ENCODE assay signal across 17 cellular contexts in genomic region chr15:69857686-69858391, GRCh38.
DNase-seq lines count a peak whose midpoint lies in the region; ATAC-seq and TF ChIP-seq lines count a peak whose summit lies in the region.
"Had no signal": no experiment of that assay in that cellular context is flagged by ENCODE, and none has a peak within 500 bp of the region (broad histone marks: within the 10 kb centered on the region; RNA-seq: fewer than 3 reads in every experiment).

No MANE protein-coding gene starts in this region.

- H2AFZ ChIP-seq in PC-3 (ENCODE audit: low read length) = no peak overlapping the region

- H3K27me3 ChIP-seq in BLaER1 = peaks cover 99% of the 10 kb centered on the region
- H3K27me3 ChIP-seq in CD4-positive, alpha-beta memory T cell (ENCODE audit: insufficient read depth, low read length) = no peaks in the 10 kb centered on the region
- H3K27me3 ChIP-seq in PC-3 (ENCODE audit: low read length) = no peaks in the 10 kb centered on the region
- H3K27me3 ChIP-seq: right lobe of liver had no signal

- peak overlapping the region in 1 of 7 donors; percentile 1 for H3K27ac Mint-ChIP-seq in CD4-positive, alpha-beta memory T cell
- H3K27ac Mint-ChIP-seq in activated CD8-positive, alpha-beta T cell treated with anti-CD3 and anti-CD28 coated beads for 36 hours = peak overlapping the region; percentile 31
- peak overlapping the region; percentile 79 for H3K27ac Mint-ChIP-seq in mesothelial cell of epicardium
- H3K27ac Mint-ChIP-seq: CD4-positive, CD25-positive, alpha-beta regulatory T cell had no signal

- H3K4me3 Mint-ChIP-seq in CD4-positive, alpha-beta memory T cell = peak overlapping the region in 6 of 8 donors; percentile 22 to 66 (median 62)
- no peak overlapping the region for H3K4me3 Mint-ChIP-seq in activated CD8-positive, alpha-beta T cell treated with anti-CD3 and anti-CD28 coated beads for 36 hours
- no peak overlapping the region for H3K4me3 Mint-ChIP-seq in mesothelial cell of epicardium
- H3K4me3 Mint-ChIP-seq: CD4-positive, CD25-positive, alpha-beta regulatory T cell had no signal

- peaks cover 3 to 8% (median 6%) of the 10 kb centered on the region in 4 donors for H3K4me1 Mint-ChIP-seq in CD4-positive, alpha-beta memory T cell
- peaks cover 14% of the 10 kb centered on the region for H3K4me1 Mint-ChIP-seq in activated CD8-positive, alpha-beta T cell treated with anti-CD3 and anti-CD28 coated beads for 36 hours (ENCODE audit: low read depth)
- H3K4me1 Mint-ChIP-seq in mesothelial cell of epicardium = peaks cover 54% of the 10 kb centered on the region

- no TSS peak for BruUV-seq in PC-3 (replicated peaks; lab: Mats Ljungman, UMichigan)

- ATAC-seq in activated CD8-positive, alpha-beta T cell treated with anti-CD3 and anti-CD28 coated beads for 36 hours = peak; percentile 27
- no peak for ATAC-seq in PC-3
- no peak for ATAC-seq in mucosa of descending colon
- ATAC-seq: HepG2, right lobe of liver had no signal

- no peaks in the 10 kb centered on the region for H3K36me3 Mint-ChIP-seq in CD4-positive, alpha-beta memory T cell
- H3K36me3 Mint-ChIP-seq in activated CD8-positive, alpha-beta T cell treated with anti-CD3 and anti-CD28 coated beads for 36 hours (ENCODE audit: low read depth) = no peaks in the 10 kb centered on the region
- H3K36me3 Mint-ChIP-seq in mesothelial cell of epicardium = no peaks in the 10 kb centered on the region
- H3K36me3 Mint-ChIP-seq: CD4-positive, CD25-positive, alpha-beta regulatory T cell had no signal

- no peaks in the 10 kb centered on the region for H3K36me3 ChIP-seq in BLaER1
- no peaks in the 10 kb centered on the region for H3K36me3 ChIP-seq in CD4-positive, alpha-beta memory T cell (ENCODE audit: insufficient read depth, low read length)
- no peaks in the 10 kb centered on the region for H3K36me3 ChIP-seq in PC-3 (ENCODE audit: low read depth, low read length)
- no peaks in the 10 kb centered on the region for H3K36me3 ChIP-seq in mucosa of descending colon (ENCODE audit: low read depth)
- H3K36me3 ChIP-seq: right lobe of liver, thoracic aorta had no signal

- H3K4me1 ChIP-seq in BLaER1 (peaks cover 38% of the 10 kb centered on the region), PC-3 (ENCODE audit: insufficient read depth, low read length) (peaks cover 23% of the 10 kb centered on the region), mucosa of descending colon (ENCODE audit: low read depth) (no peaks in the 10 kb centered on the region)
- peaks cover 15% of the 10 kb centered on the region for H3K4me1 ChIP-seq in CD4-positive, alpha-beta memory T cell (ENCODE audit: insufficient read depth, low read length)
- H3K4me1 ChIP-seq: right lobe of liver had no signal

- H3K9me2 ChIP-seq in PC-3 (replicated peaks; ENCODE audit: low read length) = no peaks in the 10 kb centered on the region

- H3K4me2 ChIP-seq in BLaER1 (peak overlapping the region; percentile 65), PC-3 (ENCODE audit: low read length) (no peak overlapping the region)

- H3K9me3 ChIP-seq in BLaER1 (no peaks in the 10 kb centered on the region), PC-3 (ENCODE audit: low read length) (no peaks in the 10 kb centered on the region), mucosa of descending colon (no peaks in the 10 kb centered on the region)
- H3K9me3 ChIP-seq in CD4-positive, alpha-beta memory T cell (ENCODE audit: control insufficient read depth in 1 of 2, low read length in 2 of 2) = no peaks in the 10 kb centered on the region
- H3K9me3 ChIP-seq: right lobe of liver, thoracic aorta had no signal

- peaks cover 0 to 3% (median 0%) of the 10 kb centered on the region in 8 donors for H3K9me3 Mint-ChIP-seq in CD4-positive, alpha-beta memory T cell
- H3K9me3 Mint-ChIP-seq in activated CD8-positive, alpha-beta T cell treated with anti-CD3 and anti-CD28 coated beads for 36 hours = no peaks in the 10 kb centered on the region
- no peaks in the 10 kb centered on the region for H3K9me3 Mint-ChIP-seq in mesothelial cell of epicardium

- peak in 2 of 5 donors; percentile 4 to 7 for DNase-seq in CD4-positive, alpha-beta memory T cell
- DNase-seq in activated CD8-positive, alpha-beta T cell treated with anti-CD3 and anti-CD28 coated beads for 36 hours = peak; percentile 39
- DNase-seq in mesothelial cell of epicardium (ENCODE audit: low spot score in 2 of 2, unreplicated experiment in 2 of 2) (no peak), PC-3 (no peak), NCI-H2171 treated with DMSO at 0.1 percent for 48 hours (lab: John Stamatoyannopoulos, UW) (no peak), mucosa of descending colon (no peak)
- DNase-seq: caudate nucleus; CD4-positive, CD25-positive, alpha-beta regulatory T cell; effector memory CD4-positive, alpha-beta T cell; NCI-H2171; NCI-H774; right lobe of liver; RPMI8226; stimulated activated CD4-positive, alpha-beta T cell treated with anti-CD3 and anti-CD28 coated beads, Interleukin-1b, Interleukin-23, amount 100 ng/mL, for 48 hours had no signal

- TF ChIP-seq CTCF in activated CD8-positive, alpha-beta T cell treated with anti-CD3 and anti-CD28 coated beads for 36 hours (IDR thresholded peaks at IDR 0.05) = no peak
- TF ChIP-seq CTCF in mesothelial cell of epicardium (IDR thresholded peaks at IDR 0.05; ENCODE audit: unreplicated experiment) (no peak), PC-3 (conservative IDR thresholded peaks at IDR 0.05; ENCODE audit: low read depth, low read length) (no peak), mucosa of descending colon (IDR thresholded peaks at IDR 0.05) (no peak)

- no peaks in the 10 kb centered on the region for H3K79me2 ChIP-seq in PC-3 (ENCODE audit: low read length)

- POLR2A ChIA-PET in CD4-positive, alpha-beta memory T cell (lab: Charles Lee; ENCODE audit: partially characterized antibody) = interaction anchor here (0.6 to 0.9 kb wide), 2 partner anchors 101 to 102 kb away, joined by 3 read pairs; no protein-coding TSS in a partner anchor
- POLR2A ChIA-PET in activated CD8-positive, alpha-beta T cell treated with anti-CD3 and anti-CD28 coated beads for 36 hours (lab: Charles Lee) = interaction anchor here (1.1 kb wide), 1 partner anchor 46 kb away, joined by 3 read pairs; no protein-coding TSS in a partner anchor
- POLR2A ChIA-PET in PC-3 (lab: Charles Lee; ENCODE audit: unreplicated experiment) = no interaction called here

- H3K4me3 ChIP-seq in BLaER1 = no peak overlapping the region
- no peak overlapping the region for H3K4me3 ChIP-seq in CD4-positive, alpha-beta memory T cell (ENCODE audit: low read length in 2 of 2)
- no peak overlapping the region for H3K4me3 ChIP-seq in PC-3 (ENCODE audit: low read length)
- H3K4me3 ChIP-seq in mucosa of descending colon = no peak overlapping the region
- H3K4me3 ChIP-seq: right lobe of liver, thoracic aorta had no signal

- H3F3A ChIP-seq in PC-3 (ENCODE audit: low read length, unreplicated experiment) = peaks cover 7% of the 10 kb centered on the region

- CTCF ChIA-PET in CD4-positive, alpha-beta memory T cell (lab: Charles Lee; ENCODE audit: partially characterized antibody) = no interaction called here
- CTCF ChIA-PET in activated CD8-positive, alpha-beta T cell treated with anti-CD3 and anti-CD28 coated beads for 36 hours (lab: Charles Lee) = interaction anchor here (1.1 to 1.3 kb wide), 2 partner anchors 11 to 282 kb away, joined by 3 read pairs; no protein-coding TSS in a partner anchor
- CTCF ChIA-PET in PC-3 (lab: Charles Lee) = no interaction called here

- peaks cover 97% of the 10 kb centered on the region for H4K20me1 ChIP-seq in BLaER1
- no peaks in the 10 kb centered on the region for H4K20me1 ChIP-seq in PC-3 (ENCODE audit: low read length)

- H3K27me3 Mint-ChIP-seq in CD4-positive, alpha-beta memory T cell = no peaks in the 10 kb centered on the region
- peaks cover 3% of the 10 kb centered on the region for H3K27me3 Mint-ChIP-seq in activated CD8-positive, alpha-beta T cell treated with anti-CD3 and anti-CD28 coated beads for 36 hours
- H3K27me3 Mint-ChIP-seq in mesothelial cell of epicardium (ENCODE audit: low read depth) = no peaks in the 10 kb centered on the region
- H3K27me3 Mint-ChIP-seq: CD4-positive, CD25-positive, alpha-beta regulatory T cell had no signal

- intact Hi-C loops in CD4-positive, alpha-beta memory T cell (cut with micrococcal nuclease) = no loop called here
- intact Hi-C loops in activated CD8-positive, alpha-beta T cell treated with anti-CD3 and anti-CD28 coated beads for 36 hours (cut with micrococcal nuclease) = no loop called here
- intact Hi-C loops in PC-3 (cut with micrococcal nuclease) (no loop called here), mucosa of descending colon (cut with DNase I, micrococcal nuclease) (no loop called here)

- H3K9ac ChIP-seq in BLaER1 = no peak overlapping the region
- H3K9ac ChIP-seq in PC-3 (ENCODE audit: low read length) = no peak overlapping the region

- H3K27ac ChIP-seq in BLaER1 (no peak overlapping the region), PC-3 (ENCODE audit: low read length) (no peak overlapping the region)
- H3K27ac ChIP-seq in CD4-positive, alpha-beta memory T cell (ENCODE audit: low read depth, low read length) = no peak overlapping the region
- H3K27ac ChIP-seq: right lobe of liver, thoracic aorta had no signal

Comparison
In these comparisons a context has a peak if more than half of its experiments do, and no peak if none do; other contexts are left out.
1. H3K4me3 Mint-ChIP-seq: peak in CD4-positive, alpha-beta memory T cell (6 of 8); none in activated CD8-positive, alpha-beta T cell treated with anti-CD3 and anti-CD28 coated beads for 36 hours (single experiment) and mesothelial cell of epicardium (single experiment).